In the genomic region with DNA sequence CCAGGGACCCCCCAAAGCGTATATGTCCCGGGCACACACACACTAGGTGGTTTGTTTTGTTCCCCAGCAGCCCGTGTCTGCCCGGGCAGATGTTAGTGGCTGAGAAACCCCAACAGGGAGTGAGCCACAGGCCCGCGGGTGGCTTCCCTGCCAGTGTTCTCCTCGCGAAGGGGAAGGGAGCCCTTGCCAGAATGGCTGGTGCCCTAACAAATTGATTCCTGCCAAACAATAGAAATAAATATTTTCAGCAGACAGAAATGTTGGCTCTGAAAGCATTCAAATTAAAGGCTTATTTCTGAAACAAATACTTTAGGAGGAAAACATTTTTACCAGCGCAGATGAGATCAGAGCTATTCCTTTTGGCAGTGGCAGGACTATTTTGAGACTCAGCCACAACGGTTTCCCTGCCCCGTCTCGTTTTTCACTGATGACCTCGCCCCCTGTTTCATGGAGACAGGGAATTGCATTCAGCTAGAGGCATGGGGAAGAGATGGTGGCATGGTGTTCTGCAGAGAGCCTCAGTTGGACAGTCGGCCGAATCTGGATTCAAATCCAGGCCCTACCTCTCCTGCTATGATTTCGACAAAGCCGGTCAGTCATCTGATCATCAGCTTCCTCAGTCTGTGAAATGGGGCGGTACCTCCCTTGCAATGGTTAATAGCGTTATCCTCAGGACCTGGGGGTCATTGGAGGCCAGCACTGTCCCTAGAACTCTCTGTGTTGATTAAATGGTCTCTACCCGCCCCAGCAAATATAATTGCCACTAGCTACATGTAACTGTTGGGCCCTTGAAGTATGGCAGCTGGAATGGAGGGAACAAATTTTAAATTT, we compare ENCODE assay signal across 1 cellular context.
TF ChIP-seq lines count a peak whose summit lies in the region.

No MANE protein-coding gene starts in this region.

TF ChIP-seq in K562, 482 proteins besides CTCF, POLR2A, EP300 and RAD21 (continued from another document and continues in another):
- TF ChIP-seq, protein P1, sequence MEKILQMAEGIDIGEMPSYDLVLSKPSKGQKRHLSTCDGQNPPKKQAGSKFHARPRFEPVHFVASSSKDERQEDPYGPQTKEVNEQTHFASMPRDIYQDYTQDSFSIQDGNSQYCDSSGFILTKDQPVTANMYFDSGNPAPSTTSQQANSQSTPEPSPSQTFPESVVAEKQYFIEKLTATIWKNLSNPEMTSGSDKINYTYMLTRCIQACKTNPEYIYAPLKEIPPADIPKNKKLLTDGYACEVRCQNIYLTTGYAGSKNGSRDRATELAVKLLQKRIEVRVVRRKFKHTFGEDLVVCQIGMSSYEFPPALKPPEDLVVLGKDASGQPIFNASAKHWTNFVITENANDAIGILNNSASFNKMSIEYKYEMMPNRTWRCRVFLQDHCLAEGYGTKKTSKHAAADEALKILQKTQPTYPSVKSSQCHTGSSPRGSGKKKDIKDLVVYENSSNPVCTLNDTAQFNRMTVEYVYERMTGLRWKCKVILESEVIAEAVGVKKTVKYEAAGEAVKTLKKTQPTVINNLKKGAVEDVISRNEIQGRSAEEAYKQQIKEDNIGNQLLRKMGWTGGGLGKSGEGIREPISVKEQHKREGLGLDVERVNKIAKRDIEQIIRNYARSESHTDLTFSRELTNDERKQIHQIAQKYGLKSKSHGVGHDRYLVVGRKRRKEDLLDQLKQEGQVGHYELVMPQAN (IDR thresholded peaks at IDR 0.05; ENCODE audit: borderline replicate concordance) = no peak
- TF ChIP-seq BCOR (IDR thresholded peaks at IDR 0.05) (no peak), HDAC8 (tag; IDR thresholded peaks at IDR 0.05) (no peak), ETV5 (CRISPR knock-in tag; IDR thresholded peaks at IDR 0.05; ENCODE audit: low read depth) (peak; percentile 16; the same call in 1 of the 2 replicates), ZFX (CRISPR knock-in tag; IDR thresholded peaks at IDR 0.05) (no peak), ZNF431 (CRISPR knock-in tag; IDR thresholded peaks at IDR 0.05) (no peak), TCF3 (CRISPR knock-in tag; IDR thresholded peaks at IDR 0.05) (0 out of 2 replicates have a peak, but pooled peaks have one; percentile 7), SMAD4 (CRISPR knock-in tag; conservative IDR thresholded peaks at IDR 0.05) (peak; percentile 34; the same call in 1 of the 2 replicates), ZNF436 (CRISPR knock-in tag; IDR thresholded peaks at IDR 0.05) (no peak), ZNF766 (CRISPR knock-in tag; conservative IDR thresholded peaks at IDR 0.05) (no peak), ZFP36 (IDR thresholded peaks at IDR 0.05; ENCODE audit: low read depth, low read length, partially characterized antibody) (no peak), ZNF197 (CRISPR knock-in tag; IDR thresholded peaks at IDR 0.05; ENCODE audit: low read depth) (no peak), ARNT (IDR thresholded peaks at IDR 0.05) (0 out of 4 replicates have a peak, but pooled peaks of 1 of the 2 experiments have one; percentile 8), MYC (IDR thresholded peaks at IDR 0.05; ENCODE audit: low read depth, low read length) (no peak), MYC (CRISPR knock-in tag; IDR thresholded peaks at IDR 0.05; ENCODE audit: borderline replicate concordance, low read depth) (no peak), ZNF146 (CRISPR knock-in tag; IDR thresholded peaks at IDR 0.05; ENCODE audit: unreplicated experiment) (no peak), ESRRA (IDR thresholded peaks at IDR 0.05; ENCODE audit: borderline replicate concordance, low read depth) (peak; percentile 17; the same call in 1 of the 2 replicates), ZNF12 (CRISPR knock-in tag; IDR thresholded peaks at IDR 0.05) (no peak), HCFC1 (IDR thresholded peaks at IDR 0.05; ENCODE audit: low read depth, low read length) (no peak), DNMT1 (IDR thresholded peaks at IDR 0.05) (no peak), NR2F6 (CRISPR knock-in tag; IDR thresholded peaks at IDR 0.05) (no peak), FOSL1 (tag; conservative IDR thresholded peaks at IDR 0.05) (no peak), RBM25 (IDR thresholded peaks at IDR 0.05; ENCODE audit: low read depth, low read length, severe bottlenecking) (peak; percentile 39), KDM1A (IDR thresholded peaks at IDR 0.05) (0 out of 4 replicates have a peak, but pooled peaks of 1 of the 2 experiments have one; percentile 7), SMAD2 (IDR thresholded peaks at IDR 0.05; ENCODE audit: low read depth, low read length) (no peak), ATF7 (IDR thresholded peaks at IDR 0.05) (0 out of 2 replicates have a peak, but pooled peaks have one; percentile 36), XRCC4 (IDR thresholded peaks at IDR 0.05; ENCODE audit: extremely low read depth, insufficient read depth, insufficient read length) (no peak), JUND (IDR thresholded peaks at IDR 0.05; ENCODE audit: borderline replicate concordance, low read depth, low read length) (no peak), JUND (tag; IDR thresholded peaks at IDR 0.05; ENCODE audit: borderline replicate concordance, low read depth, low read length) (0 out of 3 replicates have a peak, but pooled peaks have one; percentile 28), RCOR1 (IDR thresholded peaks at IDR 0.05; ENCODE audit: borderline replicate concordance in 1 of 2, low read depth in 2 of 2, low read length in 2 of 2) (peak in 1 of 2 experiments; percentile 65; a peak in 1 of 4 replicates), GATAD2A (IDR thresholded peaks at IDR 0.05) (no peak), DDX20 (tag; IDR thresholded peaks at IDR 0.05; ENCODE audit: low read depth) (0 out of 2 replicates have a peak, but pooled peaks have one; percentile 29)
- TF ChIP-seq, protein P2, sequence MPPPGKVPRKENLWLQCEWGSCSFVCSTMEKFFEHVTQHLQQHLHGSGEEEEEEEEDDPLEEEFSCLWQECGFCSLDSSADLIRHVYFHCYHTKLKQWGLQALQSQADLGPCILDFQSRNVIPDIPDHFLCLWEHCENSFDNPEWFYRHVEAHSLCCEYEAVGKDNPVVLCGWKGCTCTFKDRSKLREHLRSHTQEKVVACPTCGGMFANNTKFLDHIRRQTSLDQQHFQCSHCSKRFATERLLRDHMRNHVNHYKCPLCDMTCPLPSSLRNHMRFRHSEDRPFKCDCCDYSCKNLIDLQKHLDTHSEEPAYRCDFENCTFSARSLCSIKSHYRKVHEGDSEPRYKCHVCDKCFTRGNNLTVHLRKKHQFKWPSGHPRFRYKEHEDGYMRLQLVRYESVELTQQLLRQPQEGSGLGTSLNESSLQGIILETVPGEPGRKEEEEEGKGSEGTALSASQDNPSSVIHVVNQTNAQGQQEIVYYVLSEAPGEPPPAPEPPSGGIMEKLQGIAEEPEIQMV (tag; conservative IDR thresholded peaks at IDR 0.05; ENCODE audit: low read depth) = no peak
- TF ChIP-seq, protein P3, sequence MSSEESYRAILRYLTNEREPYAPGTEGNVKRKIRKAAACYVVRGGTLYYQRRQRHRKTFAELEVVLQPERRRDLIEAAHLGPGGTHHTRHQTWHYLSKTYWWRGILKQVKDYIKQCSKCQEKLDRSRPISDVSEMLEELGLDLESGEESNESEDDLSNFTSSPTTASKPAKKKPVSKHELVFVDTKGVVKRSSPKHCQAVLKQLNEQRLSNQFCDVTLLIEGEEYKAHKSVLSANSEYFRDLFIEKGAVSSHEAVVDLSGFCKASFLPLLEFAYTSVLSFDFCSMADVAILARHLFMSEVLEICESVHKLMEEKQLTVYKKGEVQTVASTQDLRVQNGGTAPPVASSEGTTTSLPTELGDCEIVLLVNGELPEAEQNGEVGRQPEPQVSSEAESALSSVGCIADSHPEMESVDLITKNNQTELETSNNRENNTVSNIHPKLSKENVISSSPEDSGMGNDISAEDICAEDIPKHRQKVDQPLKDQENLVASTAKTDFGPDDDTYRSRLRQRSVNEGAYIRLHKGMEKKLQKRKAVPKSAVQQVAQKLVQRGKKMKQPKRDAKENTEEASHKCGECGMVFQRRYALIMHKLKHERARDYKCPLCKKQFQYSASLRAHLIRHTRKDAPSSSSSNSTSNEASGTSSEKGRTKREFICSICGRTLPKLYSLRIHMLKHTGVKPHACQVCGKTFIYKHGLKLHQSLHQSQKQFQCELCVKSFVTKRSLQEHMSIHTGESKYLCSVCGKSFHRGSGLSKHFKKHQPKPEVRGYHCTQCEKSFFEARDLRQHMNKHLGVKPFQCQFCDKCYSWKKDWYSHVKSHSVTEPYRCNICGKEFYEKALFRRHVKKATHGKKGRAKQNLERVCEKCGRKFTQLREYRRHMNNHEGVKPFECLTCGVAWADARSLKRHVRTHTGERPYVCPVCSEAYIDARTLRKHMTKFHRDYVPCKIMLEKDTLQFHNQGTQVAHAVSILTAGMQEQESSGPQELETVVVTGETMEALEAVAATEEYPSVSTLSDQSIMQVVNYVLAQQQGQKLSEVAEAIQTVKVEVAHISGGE (CRISPR knock-in tag; IDR thresholded peaks at IDR 0.05) = no peak
- TF ChIP-seq, protein P4, sequence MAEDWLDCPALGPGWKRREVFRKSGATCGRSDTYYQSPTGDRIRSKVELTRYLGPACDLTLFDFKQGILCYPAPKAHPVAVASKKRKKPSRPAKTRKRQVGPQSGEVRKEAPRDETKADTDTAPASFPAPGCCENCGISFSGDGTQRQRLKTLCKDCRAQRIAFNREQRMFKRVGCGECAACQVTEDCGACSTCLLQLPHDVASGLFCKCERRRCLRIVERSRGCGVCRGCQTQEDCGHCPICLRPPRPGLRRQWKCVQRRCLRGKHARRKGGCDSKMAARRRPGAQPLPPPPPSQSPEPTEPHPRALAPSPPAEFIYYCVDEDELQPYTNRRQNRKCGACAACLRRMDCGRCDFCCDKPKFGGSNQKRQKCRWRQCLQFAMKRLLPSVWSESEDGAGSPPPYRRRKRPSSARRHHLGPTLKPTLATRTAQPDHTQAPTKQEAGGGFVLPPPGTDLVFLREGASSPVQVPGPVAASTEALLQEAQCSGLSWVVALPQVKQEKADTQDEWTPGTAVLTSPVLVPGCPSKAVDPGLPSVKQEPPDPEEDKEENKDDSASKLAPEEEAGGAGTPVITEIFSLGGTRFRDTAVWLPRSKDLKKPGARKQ (CRISPR knock-in tag; IDR thresholded peaks at IDR 0.05) = no peak
- TF ChIP-seq, protein P5, sequence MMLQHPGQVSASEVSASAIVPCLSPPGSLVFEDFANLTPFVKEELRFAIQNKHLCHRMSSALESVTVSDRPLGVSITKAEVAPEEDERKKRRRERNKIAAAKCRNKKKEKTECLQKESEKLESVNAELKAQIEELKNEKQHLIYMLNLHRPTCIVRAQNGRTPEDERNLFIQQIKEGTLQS (IDR thresholded peaks at IDR 0.05) = peak; percentile 60; the same call in 1 of the 2 replicates
- TF ChIP-seq, protein P5 (CRISPR knock-in tag; conservative IDR thresholded peaks at IDR 0.05) = no peak
- TF ChIP-seq, protein P6, sequence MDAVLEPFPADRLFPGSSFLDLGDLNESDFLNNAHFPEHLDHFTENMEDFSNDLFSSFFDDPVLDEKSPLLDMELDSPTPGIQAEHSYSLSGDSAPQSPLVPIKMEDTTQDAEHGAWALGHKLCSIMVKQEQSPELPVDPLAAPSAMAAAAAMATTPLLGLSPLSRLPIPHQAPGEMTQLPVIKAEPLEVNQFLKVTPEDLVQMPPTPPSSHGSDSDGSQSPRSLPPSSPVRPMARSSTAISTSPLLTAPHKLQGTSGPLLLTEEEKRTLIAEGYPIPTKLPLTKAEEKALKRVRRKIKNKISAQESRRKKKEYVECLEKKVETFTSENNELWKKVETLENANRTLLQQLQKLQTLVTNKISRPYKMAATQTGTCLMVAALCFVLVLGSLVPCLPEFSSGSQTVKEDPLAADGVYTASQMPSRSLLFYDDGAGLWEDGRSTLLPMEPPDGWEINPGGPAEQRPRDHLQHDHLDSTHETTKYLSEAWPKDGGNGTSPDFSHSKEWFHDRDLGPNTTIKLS (IDR thresholded peaks at IDR 0.05; ENCODE audit: borderline replicate concordance, low read depth) = no peak
- TF ChIP-seq, protein P7, sequence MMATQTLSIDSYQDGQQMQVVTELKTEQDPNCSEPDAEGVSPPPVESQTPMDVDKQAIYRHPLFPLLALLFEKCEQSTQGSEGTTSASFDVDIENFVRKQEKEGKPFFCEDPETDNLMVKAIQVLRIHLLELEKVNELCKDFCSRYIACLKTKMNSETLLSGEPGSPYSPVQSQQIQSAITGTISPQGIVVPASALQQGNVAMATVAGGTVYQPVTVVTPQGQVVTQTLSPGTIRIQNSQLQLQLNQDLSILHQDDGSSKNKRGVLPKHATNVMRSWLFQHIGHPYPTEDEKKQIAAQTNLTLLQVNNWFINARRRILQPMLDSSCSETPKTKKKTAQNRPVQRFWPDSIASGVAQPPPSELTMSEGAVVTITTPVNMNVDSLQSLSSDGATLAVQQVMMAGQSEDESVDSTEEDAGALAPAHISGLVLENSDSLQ (IDR thresholded peaks at IDR 0.05) = 0 out of 2 replicates have a peak, but pooled peaks have one; percentile 17
- TF ChIP-seq, protein P8, sequence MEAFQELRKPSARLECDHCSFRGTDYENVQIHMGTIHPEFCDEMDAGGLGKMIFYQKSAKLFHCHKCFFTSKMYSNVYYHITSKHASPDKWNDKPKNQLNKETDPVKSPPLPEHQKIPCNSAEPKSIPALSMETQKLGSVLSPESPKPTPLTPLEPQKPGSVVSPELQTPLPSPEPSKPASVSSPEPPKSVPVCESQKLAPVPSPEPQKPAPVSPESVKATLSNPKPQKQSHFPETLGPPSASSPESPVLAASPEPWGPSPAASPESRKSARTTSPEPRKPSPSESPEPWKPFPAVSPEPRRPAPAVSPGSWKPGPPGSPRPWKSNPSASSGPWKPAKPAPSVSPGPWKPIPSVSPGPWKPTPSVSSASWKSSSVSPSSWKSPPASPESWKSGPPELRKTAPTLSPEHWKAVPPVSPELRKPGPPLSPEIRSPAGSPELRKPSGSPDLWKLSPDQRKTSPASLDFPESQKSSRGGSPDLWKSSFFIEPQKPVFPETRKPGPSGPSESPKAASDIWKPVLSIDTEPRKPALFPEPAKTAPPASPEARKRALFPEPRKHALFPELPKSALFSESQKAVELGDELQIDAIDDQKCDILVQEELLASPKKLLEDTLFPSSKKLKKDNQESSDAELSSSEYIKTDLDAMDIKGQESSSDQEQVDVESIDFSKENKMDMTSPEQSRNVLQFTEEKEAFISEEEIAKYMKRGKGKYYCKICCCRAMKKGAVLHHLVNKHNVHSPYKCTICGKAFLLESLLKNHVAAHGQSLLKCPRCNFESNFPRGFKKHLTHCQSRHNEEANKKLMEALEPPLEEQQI (IDR thresholded peaks at IDR 0.05) = no peak
- TF ChIP-seq, protein P9, sequence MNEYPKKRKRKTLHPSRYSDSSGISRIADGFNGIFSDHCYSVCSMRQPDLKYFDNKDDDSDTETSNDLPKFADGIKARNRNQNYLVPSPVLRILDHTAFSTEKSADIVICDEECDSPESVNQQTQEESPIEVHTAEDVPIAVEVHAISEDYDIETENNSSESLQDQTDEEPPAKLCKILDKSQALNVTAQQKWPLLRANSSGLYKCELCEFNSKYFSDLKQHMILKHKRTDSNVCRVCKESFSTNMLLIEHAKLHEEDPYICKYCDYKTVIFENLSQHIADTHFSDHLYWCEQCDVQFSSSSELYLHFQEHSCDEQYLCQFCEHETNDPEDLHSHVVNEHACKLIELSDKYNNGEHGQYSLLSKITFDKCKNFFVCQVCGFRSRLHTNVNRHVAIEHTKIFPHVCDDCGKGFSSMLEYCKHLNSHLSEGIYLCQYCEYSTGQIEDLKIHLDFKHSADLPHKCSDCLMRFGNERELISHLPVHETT (CRISPR knock-in tag; conservative IDR thresholded peaks at IDR 0.05 in 1 of 2, IDR thresholded peaks at IDR 0.05 in 1 of 2) = no peak; a peak in 1 of 4 replicates
